In the genomic region with DNA sequence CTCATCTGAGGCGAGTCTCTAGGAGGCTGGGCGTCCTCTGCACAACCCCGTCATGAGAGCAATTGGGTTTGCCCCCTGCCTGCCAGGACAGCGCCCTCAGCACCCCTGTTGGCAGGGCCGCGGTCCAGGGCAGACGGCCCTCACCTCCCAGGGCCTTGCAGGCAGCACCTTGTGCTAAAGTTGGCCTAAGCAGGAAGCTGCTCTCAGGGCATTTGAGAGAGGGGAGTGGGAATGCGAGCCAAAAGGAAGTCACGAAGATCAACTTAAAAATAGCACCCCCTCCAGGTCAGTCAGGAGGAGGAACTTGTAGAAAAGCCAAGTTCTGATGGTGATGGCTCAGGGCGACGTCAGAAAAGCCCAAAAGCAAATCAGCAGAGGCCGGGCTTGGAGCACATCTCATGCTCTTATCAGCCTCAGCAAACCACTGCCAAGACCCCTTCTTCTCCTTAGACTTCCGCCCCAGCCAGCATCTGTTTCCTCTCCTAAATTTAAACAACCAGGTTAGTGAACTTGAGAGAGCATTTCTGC, we compare ENCODE assay signal across 1 cellular context.
TF ChIP-seq lines count a peak whose summit lies in the region.

No MANE protein-coding gene starts in this region.

TF ChIP-seq in K562, 482 proteins besides CTCF, POLR2A, EP300 and RAD21 (continued from another document and continues in another):
- TF ChIP-seq, protein P1, sequence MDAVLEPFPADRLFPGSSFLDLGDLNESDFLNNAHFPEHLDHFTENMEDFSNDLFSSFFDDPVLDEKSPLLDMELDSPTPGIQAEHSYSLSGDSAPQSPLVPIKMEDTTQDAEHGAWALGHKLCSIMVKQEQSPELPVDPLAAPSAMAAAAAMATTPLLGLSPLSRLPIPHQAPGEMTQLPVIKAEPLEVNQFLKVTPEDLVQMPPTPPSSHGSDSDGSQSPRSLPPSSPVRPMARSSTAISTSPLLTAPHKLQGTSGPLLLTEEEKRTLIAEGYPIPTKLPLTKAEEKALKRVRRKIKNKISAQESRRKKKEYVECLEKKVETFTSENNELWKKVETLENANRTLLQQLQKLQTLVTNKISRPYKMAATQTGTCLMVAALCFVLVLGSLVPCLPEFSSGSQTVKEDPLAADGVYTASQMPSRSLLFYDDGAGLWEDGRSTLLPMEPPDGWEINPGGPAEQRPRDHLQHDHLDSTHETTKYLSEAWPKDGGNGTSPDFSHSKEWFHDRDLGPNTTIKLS (IDR thresholded peaks at IDR 0.05; ENCODE audit: borderline replicate concordance, low read depth), result no peak
- TF ChIP-seq HNRNPUL1 (IDR thresholded peaks at IDR 0.05; ENCODE audit: low read length), result no peak
- TF ChIP-seq POLR2AphosphoS5 (IDR thresholded peaks at IDR 0.05; ENCODE audit: control insufficient read depth, insufficient read depth, low read depth, low read length), result no peak
- no peak for TF ChIP-seq WHSC1 (IDR thresholded peaks at IDR 0.05; ENCODE audit: low read length)
- TF ChIP-seq ELF2 (CRISPR knock-in tag; IDR thresholded peaks at IDR 0.05), result 0 out of 2 replicates have a peak, but pooled peaks have one; percentile 53
- TF ChIP-seq ZNF75A (CRISPR knock-in tag; IDR thresholded peaks at IDR 0.05), result no peak
- TF ChIP-seq RERE (CRISPR knock-in tag; IDR thresholded peaks at IDR 0.05; ENCODE audit: borderline replicate concordance), result no peak
- no peak for TF ChIP-seq RBM17 (IDR thresholded peaks at IDR 0.05; ENCODE audit: borderline replicate concordance, low read depth, low read length)
- no peak for TF ChIP-seq PML (IDR thresholded peaks at IDR 0.05; ENCODE audit: low read length)
- TF ChIP-seq, protein P2, sequence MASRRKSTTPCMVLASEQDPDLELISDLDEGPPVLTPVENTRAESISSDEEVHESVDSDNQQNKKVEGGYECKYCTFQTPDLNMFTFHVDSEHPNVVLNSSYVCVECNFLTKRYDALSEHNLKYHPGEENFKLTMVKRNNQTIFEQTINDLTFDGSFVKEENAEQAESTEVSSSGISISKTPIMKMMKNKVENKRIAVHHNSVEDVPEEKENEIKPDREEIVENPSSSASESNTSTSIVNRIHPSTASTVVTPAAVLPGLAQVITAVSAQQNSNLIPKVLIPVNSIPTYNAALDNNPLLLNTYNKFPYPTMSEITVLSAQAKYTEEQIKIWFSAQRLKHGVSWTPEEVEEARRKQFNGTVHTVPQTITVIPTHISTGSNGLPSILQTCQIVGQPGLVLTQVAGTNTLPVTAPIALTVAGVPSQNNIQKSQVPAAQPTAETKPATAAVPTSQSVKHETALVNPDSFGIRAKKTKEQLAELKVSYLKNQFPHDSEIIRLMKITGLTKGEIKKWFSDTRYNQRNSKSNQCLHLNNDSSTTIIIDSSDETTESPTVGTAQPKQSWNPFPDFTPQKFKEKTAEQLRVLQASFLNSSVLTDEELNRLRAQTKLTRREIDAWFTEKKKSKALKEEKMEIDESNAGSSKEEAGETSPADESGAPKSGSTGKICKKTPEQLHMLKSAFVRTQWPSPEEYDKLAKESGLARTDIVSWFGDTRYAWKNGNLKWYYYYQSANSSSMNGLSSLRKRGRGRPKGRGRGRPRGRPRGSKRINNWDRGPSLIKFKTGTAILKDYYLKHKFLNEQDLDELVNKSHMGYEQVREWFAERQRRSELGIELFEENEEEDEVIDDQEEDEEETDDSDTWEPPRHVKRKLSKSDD (conservative IDR thresholded peaks at IDR 0.05; ENCODE audit: low read length), result no peak
- no peak for TF ChIP-seq ZNF583 (CRISPR knock-in tag; IDR thresholded peaks at IDR 0.05)
- TF ChIP-seq, protein P3, sequence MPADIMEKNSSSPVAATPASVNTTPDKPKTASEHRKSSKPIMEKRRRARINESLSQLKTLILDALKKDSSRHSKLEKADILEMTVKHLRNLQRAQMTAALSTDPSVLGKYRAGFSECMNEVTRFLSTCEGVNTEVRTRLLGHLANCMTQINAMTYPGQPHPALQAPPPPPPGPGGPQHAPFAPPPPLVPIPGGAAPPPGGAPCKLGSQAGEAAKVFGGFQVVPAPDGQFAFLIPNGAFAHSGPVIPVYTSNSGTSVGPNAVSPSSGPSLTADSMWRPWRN (IDR thresholded peaks at IDR 0.05; ENCODE audit: low read depth), result no peak
- TF ChIP-seq CXXC5 (CRISPR knock-in tag; IDR thresholded peaks at IDR 0.05), result 0 out of 2 replicates have a peak, but pooled peaks have one; percentile 13
- TF ChIP-seq MLX (CRISPR knock-in tag; conservative IDR thresholded peaks at IDR 0.05), result no peak
- TF ChIP-seq MAZ (CRISPR knock-in tag; conservative IDR thresholded peaks at IDR 0.05 in 1 of 2, IDR thresholded peaks at IDR 0.05 in 1 of 2), result no peak
- no peak for TF ChIP-seq ZNF280A (IDR thresholded peaks at IDR 0.05; ENCODE audit: low read depth, partially characterized antibody)
- TF ChIP-seq GTF2F1 (IDR thresholded peaks at IDR 0.05; ENCODE audit: low read depth, low read length), result no peak
- peak; percentile 60 for TF ChIP-seq MGA (IDR thresholded peaks at IDR 0.05)
- no peak for TF ChIP-seq SAP30 (IDR thresholded peaks at IDR 0.05; ENCODE audit: borderline replicate concordance, insufficient read depth, low read depth, low read length, poor library complexity, severe bottlenecking)
- no peak for TF ChIP-seq SUPT5H (IDR thresholded peaks at IDR 0.05)
- TF ChIP-seq, protein P4, sequence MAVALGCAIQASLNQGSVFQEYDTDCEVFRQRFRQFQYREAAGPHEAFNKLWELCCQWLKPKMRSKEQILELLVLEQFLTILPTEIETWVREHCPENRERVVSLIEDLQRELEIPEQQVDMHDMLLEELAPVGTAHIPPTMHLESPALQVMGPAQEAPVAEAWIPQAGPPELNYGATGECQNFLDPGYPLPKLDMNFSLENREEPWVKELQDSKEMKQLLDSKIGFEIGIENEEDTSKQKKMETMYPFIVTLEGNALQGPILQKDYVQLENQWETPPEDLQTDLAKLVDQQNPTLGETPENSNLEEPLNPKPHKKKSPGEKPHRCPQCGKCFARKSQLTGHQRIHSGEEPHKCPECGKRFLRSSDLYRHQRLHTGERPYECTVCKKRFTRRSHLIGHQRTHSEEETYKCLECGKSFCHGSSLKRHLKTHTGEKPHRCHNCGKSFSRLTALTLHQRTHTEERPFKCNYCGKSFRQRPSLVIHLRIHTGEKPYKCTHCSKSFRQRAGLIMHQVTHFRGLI (CRISPR knock-in tag; IDR thresholded peaks at IDR 0.05), result no peak
